In genomic region chr20:7432612-7433011, GRCh38 we compare ENCODE assay signal across 32 cellular contexts.
"Had no signal": no experiment of that assay in that cellular context is flagged by ENCODE, and none has a peak within 500 bp of the region (broad histone marks: within the 10 kb centered on the region; RNA-seq: fewer than 3 reads in every experiment).

No MANE protein-coding gene starts in this region.

- H3K4me1 Mint-ChIP-seq: activated B cell treated with CpG ODN at 0.5 μM for 24 hours; activated naive CD4-positive, alpha-beta T cell treated with anti-CD3 and anti-CD28 coated beads, Interleukin-2, amount 10 ng/mL, durations not matched to agents 7 days and 5 days; activated naive CD8-positive, alpha-beta T cell treated with anti-CD3 and anti-CD28 coated beads, Interleukin-2, amount 50 U/mL, for 24 hours had no signal

- H3K9me3 Mint-ChIP-seq: activated T-helper 1 cell treated with anti-CD3 and anti-CD28 coated beads, Interleukin-12 subunit alpha, Interleukin-12 subunit beta, Interleukin-2, Interleukin-4 antibody, amounts not matched to agents 30 ng/mL and 10 ng/mL and 1 ng/mL, durations not matched to agents 14 hours and 24 hours and 36 hours had no signal

- H3K36me3 Mint-ChIP-seq: activated CD4-positive, alpha-beta memory T cell treated with anti-CD3 and anti-CD28 coated beads for 36 hours; activated naive CD4-positive, alpha-beta T cell treated with anti-CD3 and anti-CD28 coated beads, Interleukin-2, amount 10 ng/mL, durations not matched to agents 7 days and 5 days; activated naive CD8-positive, alpha-beta T cell had no signal

- H3K27me3 Mint-ChIP-seq: activated B cell treated with CpG ODN at 0.5 μM for 24 hours; activated CD4-positive, alpha-beta memory T cell treated with anti-CD3 and anti-CD28 coated beads for 36 hours; activated naive CD4-positive, alpha-beta T cell treated with anti-CD3 and anti-CD28 coated beads, Interleukin-2, amount 10 ng/mL, durations not matched to agents 7 days and 5 days; activated naive CD8-positive, alpha-beta T cell; activated naive CD8-positive, alpha-beta T cell treated with anti-CD3 and anti-CD28 coated beads, Interleukin-2, amount 50 U/mL, for 24 hours had no signal

- H3K27me3 ChIP-seq: brain microvascular endothelial cell, Peyer's patch had no signal

- ATAC-seq: activated naive CD8-positive, alpha-beta T cell treated with anti-CD3 and anti-CD28 coated beads, Interleukin-2, amount 50 U/mL, for 24 hours; activated T-cell treated with anti-CD3 and anti-CD28 coated beads, Interleukin-2, amount 50 U/mL, for 4 hours had no signal

- H3K9me3 ChIP-seq: MG63, Peyer's patch had no signal

- H3K27ac ChIP-seq: brain microvascular endothelial cell, Peyer's patch, VCaP had no signal

- H3K36me3 ChIP-seq: brain microvascular endothelial cell, MG63, Peyer's patch had no signal

- H3K4me3 ChIP-seq: MG63, Peyer's patch had no signal

- H3K4me1 ChIP-seq: Peyer's patch had no signal

- DNase-seq: activated B cell treated with CpG ODN at 0.5 μM for 24 hours; activated CD4-positive, alpha-beta memory T cell treated with anti-CD3 and anti-CD28 coated beads for 36 hours; activated CD4-positive, alpha-beta T cell treated with anti-CD3 and anti-CD28 coated beads for 4 hours; activated CD4-positive, alpha-beta T cell treated with anti-CD3 and anti-CD28 coated beads, Interleukin-2, amount 50 U/mL, for 1 hour; activated CD4-positive, CD25-positive, alpha-beta regulatory T cell treated with anti-CD3 and anti-CD28 coated beads, Interleukin-2, amount 50 U/mL, for 72 hours; activated CD8-positive, alpha-beta memory T cell treated with anti-CD3 and anti-CD28 coated beads, Interleukin-2, amount 50 U/mL, for 4 hours; activated naive CD4-positive, alpha-beta T cell treated with anti-CD3 and anti-CD28 coated beads, Interleukin-2, amount 10 ng/mL, durations not matched to agents 7 days and 5 days; activated naive CD8-positive, alpha-beta T cell treated with anti-CD3 and anti-CD28 coated beads, Interleukin-2, amount 50 U/mL, for 24 hours; activated T-cell treated with anti-CD3 and anti-CD28 coated beads for 4 hours; activated T-cell treated with anti-CD3 and anti-CD28 coated beads, Interleukin-2, amount 50 U/mL, for 4 hours; anterior cingulate cortex; brain microvascular endothelial cell; Kasumi-1; KG1; MG63; NCI-H1048; NCI-H1105 treated with DMSO at 0.1 percent for 48 hours; NCI-H1436; NCI-H1694; NCI-H1930; NCI-H2081 treated with DMSO at 0.1 percent for 48 hours; NCI-H345; NCI-H524 treated with DMSO at 0.1 percent for 48 hours; RPMI8226; SW 1271; T-helper 1 cell; T-helper 2 cell; T-helper 9 cell had no signal

- H3K4me3 Mint-ChIP-seq: activated B cell treated with CpG ODN at 0.5 μM for 24 hours; activated CD4-positive, alpha-beta memory T cell treated with anti-CD3 and anti-CD28 coated beads for 36 hours; activated naive CD4-positive, alpha-beta T cell treated with anti-CD3 and anti-CD28 coated beads, Interleukin-2, amount 10 ng/mL, durations not matched to agents 7 days and 5 days; activated naive CD8-positive, alpha-beta T cell; activated naive CD8-positive, alpha-beta T cell treated with anti-CD3 and anti-CD28 coated beads, Interleukin-2, amount 50 U/mL, for 24 hours; activated T-cell treated with anti-CD3 and anti-CD28 coated beads, Interleukin-2, amount 50 U/mL, for 4 hours; activated T-helper 1 cell treated with anti-CD3 and anti-CD28 coated beads, Interleukin-12 subunit alpha, Interleukin-12 subunit beta, Interleukin-2, Interleukin-4 antibody, amounts not matched to agents 30 ng/mL and 10 ng/mL and 1 ng/mL, durations not matched to agents 14 hours and 24 hours and 36 hours had no signal

- H3K27ac Mint-ChIP-seq: activated B cell treated with CpG ODN at 0.5 μM for 24 hours; activated CD4-positive, alpha-beta memory T cell treated with anti-CD3 and anti-CD28 coated beads for 36 hours; activated naive CD4-positive, alpha-beta T cell treated with anti-CD3 and anti-CD28 coated beads, Interleukin-2, amount 10 ng/mL, durations not matched to agents 7 days and 5 days; activated naive CD8-positive, alpha-beta T cell; activated naive CD8-positive, alpha-beta T cell treated with anti-CD3 and anti-CD28 coated beads, Interleukin-2, amount 50 U/mL, for 24 hours; activated T-helper 1 cell treated with anti-CD3 and anti-CD28 coated beads, Interleukin-12 subunit alpha, Interleukin-12 subunit beta, Interleukin-2, Interleukin-4 antibody, amounts not matched to agents 30 ng/mL and 10 ng/mL and 1 ng/mL, durations not matched to agents 14 hours and 24 hours and 36 hours had no signal
